25 cellular contexts compared by ENCODE assay signal in the genomic region with DNA sequence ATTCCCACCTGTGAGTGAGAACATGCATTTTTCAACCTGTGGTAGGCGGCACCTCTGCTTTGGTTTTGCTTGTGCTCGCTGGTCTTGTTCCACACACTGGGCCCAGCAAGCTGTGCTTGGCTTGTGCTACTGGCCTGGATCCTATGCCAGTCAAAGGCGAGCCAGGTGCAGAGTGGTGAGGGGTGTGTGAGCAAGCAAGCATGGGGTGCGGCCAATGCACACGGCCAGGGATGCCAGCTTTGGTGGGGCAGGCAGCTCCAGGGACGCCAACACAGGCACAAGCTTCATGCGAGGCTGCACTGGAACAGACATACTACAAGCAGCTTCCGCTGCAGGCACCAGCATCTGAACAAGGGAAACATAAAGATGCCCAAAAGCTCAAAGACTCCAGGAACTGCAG.
DNase-seq lines count a peak whose midpoint lies in the region; ATAC-seq and TF ChIP-seq lines count a peak whose summit lies in the region.
"Had no signal": no experiment of that assay in that cellular context is flagged by ENCODE, and none has a peak within 500 bp of the region (broad histone marks: within the 10 kb centered on the region; RNA-seq: fewer than 3 reads in every experiment).

No MANE protein-coding gene starts in this region.

- H3K4me3 Mint-ChIP-seq in activated naive CD8-positive, alpha-beta T cell treated with anti-CD3 and anti-CD28 coated beads, Interleukin-2, amount 50 U/mL, for 24 hours = no peak overlapping the region
- no peak overlapping the region for H3K4me3 Mint-ChIP-seq in activated naive CD8-positive, alpha-beta T cell treated with anti-CD3 and anti-CD28 coated beads for 36 hours
- H3K4me3 Mint-ChIP-seq in activated naive CD4-positive, alpha-beta T cell treated with anti-CD3 and anti-CD28 coated beads, Interleukin-2, amount 10 ng/mL, durations not matched to agents 7 days and 5 days = no peak overlapping the region
- H3K4me3 Mint-ChIP-seq: CD14-positive monocyte; CD4-positive, alpha-beta memory T cell; CD4-positive, CD25-positive, alpha-beta regulatory T cell; CD8-positive, alpha-beta memory T cell had no signal

- no peak for TF ChIP-seq CTCF in heart left ventricle (IDR thresholded peaks at IDR 0.05)

- CTCF ChIA-PET in activated naive CD4-positive, alpha-beta T cell treated with anti-CD3 and anti-CD28 coated beads, Interleukin-2, amount 10 ng/mL, durations not matched to agents 7 days and 5 days (lab: Charles Lee) = no interaction called here

- H3K14ac ChIP-seq in mesenchymal stem cell (ENCODE audit: low read length in 2 of 2) (peak overlapping the region in 1 of 2 experiments; percentile 44), trophoblast cell (ENCODE audit: low read length) (no peak overlapping the region)

- H4K91ac ChIP-seq in mesenchymal stem cell (ENCODE audit: low read length) = no peak overlapping the region
- no peak overlapping the region for H4K91ac ChIP-seq in trophoblast cell (ENCODE audit: low read depth, low read length)

- 83 to 92% (median 91%) methylated on average over 8 of the region's 8 CpGs for WGBS in heart left ventricle, 4 donors
- WGBS in mesenchymal stem cell = 90% methylated on average over 8 of the region's 8 CpGs
- WGBS in trophoblast cell (ENCODE audit: extremely low coverage, insufficient coverage, insufficient read length) = no CpG with 5 or more reads among the region's 8 CpGs

- no peaks in the 10 kb centered on the region for H3K36me3 ChIP-seq in heart left ventricle
- no peaks in the 10 kb centered on the region for H3K36me3 ChIP-seq in mesenchymal stem cell (ENCODE audit: control insufficient read depth in 1 of 2, insufficient read depth in 2 of 2, low read depth in 1 of 2, low read length in 2 of 2)
- no peaks in the 10 kb centered on the region for H3K36me3 ChIP-seq in trophoblast cell (ENCODE audit: control insufficient read depth in 1 of 2, insufficient read depth in 2 of 2, low read length in 2 of 2)
- H3K36me3 ChIP-seq: BE2C, BLaER1 had no signal

- H3K9ac ChIP-seq in mesenchymal stem cell (ENCODE audit: low read length) (no peak overlapping the region), trophoblast cell (ENCODE audit: low read length) (no peak overlapping the region)
- H3K9ac ChIP-seq: BLaER1 had no signal

- H2BK120ac ChIP-seq in mesenchymal stem cell (ENCODE audit: low read depth, low read length) (no peak overlapping the region), trophoblast cell (ENCODE audit: insufficient read depth, low read length, poor library complexity) (no peak overlapping the region)

- H3K27me3 Mint-ChIP-seq in activated naive CD8-positive, alpha-beta T cell treated with anti-CD3 and anti-CD28 coated beads, Interleukin-2, amount 50 U/mL, for 24 hours = no peaks in the 10 kb centered on the region
- no peaks in the 10 kb centered on the region for H3K27me3 Mint-ChIP-seq in activated naive CD8-positive, alpha-beta T cell treated with anti-CD3 and anti-CD28 coated beads for 36 hours
- no peaks in the 10 kb centered on the region for H3K27me3 Mint-ChIP-seq in activated naive CD4-positive, alpha-beta T cell treated with anti-CD3 and anti-CD28 coated beads, Interleukin-2, amount 10 ng/mL, durations not matched to agents 7 days and 5 days
- H3K27me3 Mint-ChIP-seq: CD4-positive, alpha-beta memory T cell; CD4-positive, CD25-positive, alpha-beta regulatory T cell; CD8-positive, alpha-beta memory T cell had no signal

- no peak overlapping the region for H2AK5ac ChIP-seq in mesenchymal stem cell (ENCODE audit: low read length, severe bottlenecking)
- no peak overlapping the region for H2AK5ac ChIP-seq in trophoblast cell (ENCODE audit: low read length)

- H3K4ac ChIP-seq in mesenchymal stem cell (ENCODE audit: low read depth in 1 of 2, low read length in 2 of 2) = no peak overlapping the region
- no peak overlapping the region for H3K4ac ChIP-seq in trophoblast cell (ENCODE audit: low read depth, low read length)

- no peak for TF ChIP-seq POLR2A in heart left ventricle (IDR thresholded peaks at IDR 0.05)

- H3K27ac ChIP-seq in heart left ventricle (no peak overlapping the region), mesenchymal stem cell (ENCODE audit: low read length, poor library complexity, severe bottlenecking) (no peak overlapping the region), trophoblast cell (ENCODE audit: low read depth, low read length) (no peak overlapping the region)
- H3K27ac ChIP-seq: BLaER1 had no signal

- H3K18ac ChIP-seq in mesenchymal stem cell (ENCODE audit: low read depth in 1 of 2, low read length in 2 of 2) (no peak overlapping the region), trophoblast cell (ENCODE audit: low read length) (no peak overlapping the region)

- H3K4me3 ChIP-seq in heart left ventricle (no peak overlapping the region), mesenchymal stem cell (ENCODE audit: insufficient read depth in 1 of 2, low read depth in 1 of 2, low read length in 2 of 2) (no peak overlapping the region), trophoblast cell (ENCODE audit: low read depth, low read length) (peak overlapping the region; percentile 0)
- H3K4me3 ChIP-seq: BLaER1, GM12878 had no signal

- H4K12ac ChIP-seq in trophoblast cell (ENCODE audit: low read depth, low read length) = no peak overlapping the region

- no peak overlapping the region for H2BK5ac ChIP-seq in mesenchymal stem cell (ENCODE audit: low read depth, low read length, poor library complexity, severe bottlenecking)
- H2BK5ac ChIP-seq in trophoblast cell (ENCODE audit: low read depth, low read length, poor library complexity) = no peak overlapping the region

- H3K4me1 ChIP-seq in heart left ventricle = no peaks in the 10 kb centered on the region
- H3K4me1 ChIP-seq in mesenchymal stem cell (ENCODE audit: control insufficient read depth, insufficient read depth, low read depth, low read length) = no peaks in the 10 kb centered on the region
- H3K4me1 ChIP-seq in trophoblast cell (ENCODE audit: control insufficient read depth in 1 of 2, insufficient read depth in 2 of 2, low read length in 2 of 2) = no peaks in the 10 kb centered on the region
- H3K4me1 ChIP-seq: BE2C, BLaER1 had no signal

- H2BK15ac ChIP-seq in mesenchymal stem cell (ENCODE audit: low read depth, poor library complexity, severe bottlenecking) = no peak overlapping the region

- H3K27me3 ChIP-seq in heart left ventricle (no peaks in the 10 kb centered on the region), mesenchymal stem cell (ENCODE audit: control insufficient read depth in 1 of 2, insufficient read depth in 1 of 2, low read length in 2 of 2) (no peaks in the 10 kb centered on the region), trophoblast cell (ENCODE audit: insufficient read depth, low read length) (no peaks in the 10 kb centered on the region)
- H3K27me3 ChIP-seq: BE2C, BLaER1 had no signal

- H3K79me2 ChIP-seq in trophoblast cell (ENCODE audit: control insufficient read depth, insufficient read depth, low read length, poor library complexity) = no peaks in the 10 kb centered on the region

- no peak for DNase-seq in activated naive CD8-positive, alpha-beta T cell treated with anti-CD3 and anti-CD28 coated beads, Interleukin-2, amount 50 U/mL, for 24 hours
- DNase-seq in activated naive CD8-positive, alpha-beta T cell treated with anti-CD3 and anti-CD28 coated beads for 36 hours = no peak
- DNase-seq in Right ventricle myocardium superior (peak; percentile 29), heart left ventricle (no peak), mesenchymal stem cell (no peak), trophoblast cell (no peak), NCI-H2196 (lab: John Stamatoyannopoulos, UW; ENCODE audit: unreplicated experiment) (no peak)
- no peak for DNase-seq in activated naive CD4-positive, alpha-beta T cell treated with anti-CD3 and anti-CD28 coated beads, Interleukin-2, amount 10 ng/mL, durations not matched to agents 7 days and 5 days
- DNase-seq: 8988T; ACHN; BE2C; CD4-positive, CD25-positive, alpha-beta regulatory T cell; CD8-positive, alpha-beta memory T cell; COR-L47; DMS 273 treated with DMSO at 0.1 percent for 48 hours; DMS153; DMS53; DMS79; DND-41; EL; GDM1 had no signal

- peaks cover 4% of the 10 kb centered on the region for H3K9me3 Mint-ChIP-seq in activated naive CD8-positive, alpha-beta T cell treated with anti-CD3 and anti-CD28 coated beads, Interleukin-2, amount 50 U/mL, for 24 hours
- no peaks in the 10 kb centered on the region for H3K9me3 Mint-ChIP-seq in activated naive CD8-positive, alpha-beta T cell treated with anti-CD3 and anti-CD28 coated beads for 36 hours
- H3K9me3 Mint-ChIP-seq in activated naive CD4-positive, alpha-beta T cell treated with anti-CD3 and anti-CD28 coated beads, Interleukin-2, amount 10 ng/mL, durations not matched to agents 7 days and 5 days = peaks cover 4% of the 10 kb centered on the region

- no peak overlapping the region for H3K27ac Mint-ChIP-seq in activated naive CD8-positive, alpha-beta T cell treated with anti-CD3 and anti-CD28 coated beads, Interleukin-2, amount 50 U/mL, for 24 hours
- no peak overlapping the region for H3K27ac Mint-ChIP-seq in activated naive CD8-positive, alpha-beta T cell treated with anti-CD3 and anti-CD28 coated beads for 36 hours
- H3K27ac Mint-ChIP-seq in activated naive CD4-positive, alpha-beta T cell treated with anti-CD3 and anti-CD28 coated beads, Interleukin-2, amount 10 ng/mL, durations not matched to agents 7 days and 5 days = no peak overlapping the region
- H3K27ac Mint-ChIP-seq: CD14-positive monocyte; CD4-positive, alpha-beta memory T cell; CD4-positive, CD25-positive, alpha-beta regulatory T cell had no signal

- intact Hi-C loops in Right ventricle myocardium superior (cut with DNase I) (no loop called here), heart left ventricle (cut with DNase I) (no loop called here)

- no peaks in the 10 kb centered on the region for H3K79me1 ChIP-seq in mesenchymal stem cell (replicated peaks; ENCODE audit: low read length, poor library complexity, severe bottlenecking)
- H3K79me1 ChIP-seq in trophoblast cell (ENCODE audit: low read length) = no peaks in the 10 kb centered on the region

- H3K23ac ChIP-seq in mesenchymal stem cell (ENCODE audit: low read length in 2 of 2) (no peak overlapping the region), trophoblast cell (ENCODE audit: low read length) (no peak overlapping the region)

- no peaks in the 10 kb centered on the region for H3K9me3 ChIP-seq in heart left ventricle
- H3K9me3 ChIP-seq in mesenchymal stem cell (ENCODE audit: control insufficient read depth, low read length) = no peaks in the 10 kb centered on the region
- no peaks in the 10 kb centered on the region for H3K9me3 ChIP-seq in trophoblast cell (ENCODE audit: insufficient read depth, low read depth, low read length)
- H3K9me3 ChIP-seq: BE2C, BLaER1 had no signal

- H3K4me1 Mint-ChIP-seq in activated naive CD8-positive, alpha-beta T cell treated with anti-CD3 and anti-CD28 coated beads, Interleukin-2, amount 50 U/mL, for 24 hours = no peaks in the 10 kb centered on the region
- no peaks in the 10 kb centered on the region for H3K4me1 Mint-ChIP-seq in activated naive CD8-positive, alpha-beta T cell treated with anti-CD3 and anti-CD28 coated beads for 36 hours
- no peaks in the 10 kb centered on the region for H3K4me1 Mint-ChIP-seq in activated naive CD4-positive, alpha-beta T cell treated with anti-CD3 and anti-CD28 coated beads, Interleukin-2, amount 10 ng/mL, durations not matched to agents 7 days and 5 days
- H3K4me1 Mint-ChIP-seq: CD14-positive monocyte; CD4-positive, alpha-beta memory T cell; CD4-positive, CD25-positive, alpha-beta regulatory T cell; CD8-positive, alpha-beta memory T cell had no signal

- H2AFZ ChIP-seq in mesenchymal stem cell (ENCODE audit: low read depth, low read length) (no peak overlapping the region), trophoblast cell (ENCODE audit: insufficient read depth, low read length, poor library complexity) (no peak overlapping the region)

- H3K4me2 ChIP-seq in mesenchymal stem cell (ENCODE audit: low read length, poor library complexity, severe bottlenecking) (peak overlapping the region; percentile 29), trophoblast cell (ENCODE audit: low read length) (no peak overlapping the region)
- H3K4me2 ChIP-seq: BLaER1 had no signal

- H4K8ac ChIP-seq in mesenchymal stem cell (ENCODE audit: low read length) (no peak overlapping the region), trophoblast cell (ENCODE audit: low read depth, low read length) (no peak overlapping the region)

- ATAC-seq in activated naive CD8-positive, alpha-beta T cell treated with anti-CD3 and anti-CD28 coated beads, Interleukin-2, amount 50 U/mL, for 24 hours = peak; percentile 20
- ATAC-seq in Right ventricle myocardium superior (ENCODE audit: poor library complexity) = no peak
- no peak for ATAC-seq in heart left ventricle
- ATAC-seq: GM12878 had no signal

- H2BK12ac ChIP-seq in mesenchymal stem cell (ENCODE audit: low read length in 2 of 2) (no peak overlapping the region), trophoblast cell (ENCODE audit: low read length) (no peak overlapping the region)

- H3K36me3 Mint-ChIP-seq in activated naive CD8-positive, alpha-beta T cell treated with anti-CD3 and anti-CD28 coated beads, Interleukin-2, amount 50 U/mL, for 24 hours (ENCODE audit: low read depth) = no peaks in the 10 kb centered on the region
- H3K36me3 Mint-ChIP-seq in activated naive CD8-positive, alpha-beta T cell treated with anti-CD3 and anti-CD28 coated beads for 36 hours = no peaks in the 10 kb centered on the region
- no peaks in the 10 kb centered on the region for H3K36me3 Mint-ChIP-seq in activated naive CD4-positive, alpha-beta T cell treated with anti-CD3 and anti-CD28 coated beads, Interleukin-2, amount 10 ng/mL, durations not matched to agents 7 days and 5 days
- H3K36me3 Mint-ChIP-seq: CD14-positive monocyte; CD4-positive, alpha-beta memory T cell; CD4-positive, CD25-positive, alpha-beta regulatory T cell; CD8-positive, alpha-beta memory T cell had no signal
